ENCODE assay signal across 18 cellular contexts in genomic region chr6:127201321-127201720, GRCh38.
DNase-seq lines count a peak whose midpoint lies in the region; ATAC-seq and TF ChIP-seq lines count a peak whose summit lies in the region.
"Had no signal": no experiment of that assay in that cellular context is flagged by ENCODE, and none has a peak within 500 bp of the region (broad histone marks: within the 10 kb centered on the region; RNA-seq: fewer than 3 reads in every experiment).

No MANE protein-coding gene starts in this region.

- no peak overlapping the region for H3K4me3 ChIP-seq in tibial nerve
- H3K4me3 ChIP-seq: gastrocnemius medialis, skin epidermis had no signal

- TF ChIP-seq EP300 in tibial nerve (IDR thresholded peaks at IDR 0.05): no peak

- no peaks in the 10 kb centered on the region for H3K4me1 ChIP-seq in tibial nerve
- H3K4me1 ChIP-seq: gastrocnemius medialis had no signal

- no peak for TF ChIP-seq CTCF in HFFc6 (IDR thresholded peaks at IDR 0.05)
- no peak for TF ChIP-seq CTCF in tibial nerve (IDR thresholded peaks at IDR 0.05)

- peak; percentile 57 for DNase-seq in HFFc6
- DNase-seq in amniotic stem cell (lab: John Stamatoyannopoulos, UW): peak; percentile 37
- peak; percentile 8 for DNase-seq in foreskin melanocyte
- no peak for DNase-seq in NCI-H510A (lab: John Stamatoyannopoulos, UW)
- DNase-seq in stimulated activated CD8-positive, alpha-beta memory T cell treated with anti-CD3 and anti-CD28 coated beads, Interleukin-4, amount 100 ng/mL, for 48 hours: no peak
- no peak for DNase-seq in tibial nerve (ENCODE audit: low spot score in 2 of 2)
- DNase-seq: activated CD4-positive, CD25-positive, alpha-beta regulatory T cell; activated CD8-positive, alpha-beta memory T cell treated with anti-CD3 and anti-CD28 coated beads, Interleukin-2, amount 10 ng/mL, durations not matched to agents 7 days and 5 days; activated effector memory CD4-positive, alpha-beta T cell treated with anti-CD3 and anti-CD28 coated beads, Interleukin-2, amount 50 U/mL, for 16 hours; CD4-positive, alpha-beta T cell; gastrocnemius medialis; NCI-H2029 treated with DMSO at 0.1 percent for 48 hours; NCI-H774; occipital lobe; stimulated activated naive CD4-positive, alpha-beta T cell treated with Interleukin-2 at 50 U/mL for 16 hours had no signal

- H3K27ac Mint-ChIP-seq in HFFc6: peak overlapping the region; percentile 30
- H3K27ac Mint-ChIP-seq: activated CD8-positive, alpha-beta memory T cell treated with anti-CD3 and anti-CD28 coated beads, Interleukin-2, amount 10 ng/mL, durations not matched to agents 7 days and 5 days; CD4-positive, alpha-beta T cell; T-helper 1 cell treated with Interleukin-12 subunit alpha and Interleukin-12 subunit beta and Interleukin-4 antibody, amounts not matched to agents 30 μg/mL and 1 μg/mL, for 36 hours had no signal

- H3K27ac ChIP-seq in tibial nerve: no peak overlapping the region
- H3K27ac ChIP-seq: gastrocnemius medialis had no signal

- H3K36me3 Mint-ChIP-seq in HFFc6 (ENCODE audit: low read depth): no peaks in the 10 kb centered on the region
- H3K36me3 Mint-ChIP-seq: activated CD8-positive, alpha-beta memory T cell treated with anti-CD3 and anti-CD28 coated beads, Interleukin-2, amount 10 ng/mL, durations not matched to agents 7 days and 5 days had no signal

- H3K9me3 Mint-ChIP-seq in HFFc6: no peaks in the 10 kb centered on the region
- H3K9me3 Mint-ChIP-seq: CD4-positive, alpha-beta T cell; T-helper 1 cell treated with Interleukin-12 subunit alpha and Interleukin-12 subunit beta and Interleukin-4 antibody, amounts not matched to agents 30 μg/mL and 1 μg/mL, for 36 hours had no signal

- 45 to 62% methylated on average over 2 of the region's 2 CpGs for WGBS in tibial nerve, 2 donors

- no peaks in the 10 kb centered on the region for H3K36me3 ChIP-seq in tibial nerve
- H3K36me3 ChIP-seq: gastrocnemius medialis had no signal

- ATAC-seq in GM21825 (IDR thresholded peaks at IDR 0.05; ENCODE audit: unreplicated experiment): no peak
- ATAC-seq: activated CD8-positive, alpha-beta memory T cell treated with anti-CD3 and anti-CD28 coated beads, Interleukin-2, amount 10 ng/mL, durations not matched to agents 7 days and 5 days; gastrocnemius medialis had no signal

- no peaks in the 10 kb centered on the region for H3K27me3 Mint-ChIP-seq in HFFc6 (ENCODE audit: insufficient read depth)

- H3K4me3 Mint-ChIP-seq in HFFc6: no peak overlapping the region
- H3K4me3 Mint-ChIP-seq: activated CD8-positive, alpha-beta memory T cell treated with anti-CD3 and anti-CD28 coated beads, Interleukin-2, amount 10 ng/mL, durations not matched to agents 7 days and 5 days; CD4-positive, alpha-beta T cell; T-helper 1 cell treated with Interleukin-12 subunit alpha and Interleukin-12 subunit beta and Interleukin-4 antibody, amounts not matched to agents 30 μg/mL and 1 μg/mL, for 36 hours had no signal

- TF ChIP-seq POLR2A in tibial nerve (IDR thresholded peaks at IDR 0.05): no peak

- H3K4me1 Mint-ChIP-seq in HFFc6 (ENCODE audit: low read depth): peaks cover 23% of the 10 kb centered on the region
- H3K4me1 Mint-ChIP-seq: activated CD8-positive, alpha-beta memory T cell treated with anti-CD3 and anti-CD28 coated beads, Interleukin-2, amount 10 ng/mL, durations not matched to agents 7 days and 5 days had no signal

- H3K9me3 ChIP-seq in tibial nerve: no peaks in the 10 kb centered on the region
- H3K9me3 ChIP-seq: gastrocnemius medialis had no signal

- H3K27me3 ChIP-seq in tibial nerve: no peaks in the 10 kb centered on the region
- H3K27me3 ChIP-seq: gastrocnemius medialis had no signal

Comparison
In these comparisons a context has a peak if more than half of its experiments do, and no peak if none do; other contexts are left out.
1. DNase-seq: peak in HFFc6 (single experiment), amniotic stem cell (single experiment) and foreskin melanocyte (single experiment); none in NCI-H510A (single experiment), stimulated activated CD8-positive, alpha-beta memory T cell treated with anti-CD3 and anti-CD28 coated beads, Interleukin-4, amount 100 ng/mL, for 48 hours (single experiment) and tibial nerve (0 of 2).